22 cellular contexts compared by ENCODE assay signal in genomic region chr1:5670590-5671350, GRCh38.
DNase-seq lines count a peak whose midpoint lies in the region; TF ChIP-seq lines count a peak whose summit lies in the region.
"Had no signal": no experiment of that assay in that cellular context is flagged by ENCODE, and none has a peak within 500 bp of the region (broad histone marks: within the 10 kb centered on the region; RNA-seq: fewer than 3 reads in every experiment).

No MANE protein-coding gene starts in this region.

- TF ChIP-seq CTCF in endodermal cell (conservative IDR thresholded peaks at IDR 0.05) = no peak
- no peak for TF ChIP-seq CTCF in sigmoid colon (IDR thresholded peaks at IDR 0.05)
- no peak for TF ChIP-seq CTCF in coronary artery (IDR thresholded peaks at IDR 0.05)

- no peak overlapping the region for H3K27ac ChIP-seq in endodermal cell (ENCODE audit: low read depth, low read length)
- H3K27ac ChIP-seq in sigmoid colon = no peak overlapping the region
- no peak overlapping the region for H3K27ac ChIP-seq in coronary artery
- H3K27ac ChIP-seq: 22Rv1; A549; BLaER1 treated with 17β-estradiol and CSF1 and Interleukin-3, amounts not matched to agents 10 nM and 100 nM; C4-2B had no signal

- H3K9me3 ChIP-seq in endodermal cell (ENCODE audit: control insufficient read depth, low read length) (peaks cover 5% of the 10 kb centered on the region), sigmoid colon (no peaks in the 10 kb centered on the region)
- H3K9me3 ChIP-seq: A549, Caco-2 had no signal

- H3K27me3 ChIP-seq in endodermal cell (ENCODE audit: control insufficient read depth, insufficient read depth, low read length, poor library complexity, severe bottlenecking) (no peaks in the 10 kb centered on the region), sigmoid colon (no peaks in the 10 kb centered on the region)
- H3K27me3 ChIP-seq: BLaER1 treated with 17β-estradiol and CSF1 and Interleukin-3, amounts not matched to agents 10 nM and 100 nM had no signal

- 54 to 71% methylated on average over 4 to 8 of the region's 9 CpGs for WGBS in endodermal cell (ENCODE audit: insufficient coverage in 1 of 2, insufficient read length in 1 of 2), 2 experiments
- 55 to 60% methylated on average over 9 of the region's 9 CpGs for WGBS in sigmoid colon, 2 donors

- DNase-seq in activated effector memory CD4-positive, alpha-beta T cell treated with anti-CD3 and anti-CD28 coated beads, Interleukin-2, amount 50 U/mL, for 16 hours = peak; percentile 36
- DNase-seq in activated effector memory CD4-positive, alpha-beta T cell treated with Interleukin-2 at 50 U/mL for 16 hours = no peak
- DNase-seq in endodermal cell = peak; percentile 28
- DNase-seq in retina = peak; percentile 0
- DNase-seq in sigmoid colon = peak; percentile 55
- DNase-seq in anterior cingulate cortex (lab: John Stamatoyannopoulos, UW) = no peak
- DNase-seq in coronary artery (ENCODE audit: low spot score) = no peak
- DNase-seq: AML-193; Caco-2; Calu3; CD4-positive, alpha-beta T cell; CD8-positive, alpha-beta T cell; DMS79; DND-41; EL; GDM1 had no signal

- intact Hi-C loops in sigmoid colon (cut with DNase I) = no loop called here

- H3K36me3 ChIP-seq in endodermal cell (ENCODE audit: control insufficient read depth, insufficient read depth, low read length) (no peaks in the 10 kb centered on the region), sigmoid colon (no peaks in the 10 kb centered on the region)
- H3K36me3 ChIP-seq: BLaER1 treated with 17β-estradiol and CSF1 and Interleukin-3, amounts not matched to agents 10 nM and 100 nM had no signal

- no peak overlapping the region for H3K27ac Mint-ChIP-seq in endodermal cell
- H3K27ac Mint-ChIP-seq: B cell; CD4-positive, alpha-beta T cell; CD8-positive, alpha-beta T cell had no signal

- H3K9me3 Mint-ChIP-seq in endodermal cell = peaks cover 59% of the 10 kb centered on the region

- peaks cover 8% of the 10 kb centered on the region for H3K27me3 Mint-ChIP-seq in endodermal cell (ENCODE audit: insufficient read depth)

- H3K4me3 ChIP-seq in endodermal cell (ENCODE audit: low read length) (no peak overlapping the region), sigmoid colon (no peak overlapping the region), coronary artery (no peak overlapping the region)
- H3K4me3 ChIP-seq: A549; BLaER1 treated with 17β-estradiol and CSF1 and Interleukin-3, amounts not matched to agents 10 nM and 100 nM; GM12878 had no signal

- H3K4me1 ChIP-seq in endodermal cell (ENCODE audit: control insufficient read depth, insufficient read depth, low read length) (no peaks in the 10 kb centered on the region), sigmoid colon (no peaks in the 10 kb centered on the region)
- H3K4me1 ChIP-seq: A549, Caco-2 had no signal

- H3K4me1 Mint-ChIP-seq in endodermal cell = no peaks in the 10 kb centered on the region
- H3K4me1 Mint-ChIP-seq: B cell had no signal

- H3K9ac ChIP-seq in endodermal cell (ENCODE audit: extremely low read depth, low read length, poor library complexity, severe bottlenecking) = no peak overlapping the region
- H3K9ac ChIP-seq: BLaER1 treated with 17β-estradiol and CSF1 and Interleukin-3, amounts not matched to agents 10 nM and 100 nM had no signal

- no peaks in the 10 kb centered on the region for H3K36me3 Mint-ChIP-seq in endodermal cell (ENCODE audit: low read depth)
- H3K36me3 Mint-ChIP-seq: CD8-positive, alpha-beta T cell had no signal

- TF ChIP-seq POLR2A in sigmoid colon (IDR thresholded peaks at IDR 0.05) = no peak

- H3K4me3 Mint-ChIP-seq in endodermal cell = no peak overlapping the region
- H3K4me3 Mint-ChIP-seq: B cell; CD4-positive, alpha-beta T cell; CD8-positive, alpha-beta T cell had no signal

- TF ChIP-seq EP300 in sigmoid colon (IDR thresholded peaks at IDR 0.05) = no peak

Comparison
In these comparisons a context has a peak if more than half of its experiments do, and no peak if none do; other contexts are left out.
1. DNase-seq: peak in activated effector memory CD4-positive, alpha-beta T cell treated with anti-CD3 and anti-CD28 coated beads, Interleukin-2, amount 50 U/mL, for 16 hours (single experiment), endodermal cell (single experiment), retina (single experiment) and sigmoid colon (single experiment); none in activated effector memory CD4-positive, alpha-beta T cell treated with Interleukin-2 at 50 U/mL for 16 hours (single experiment), anterior cingulate cortex (0 of 58) and coronary artery (single experiment).